Comparison of ENCODE assay signal across 1 cellular context in the genomic region with DNA sequence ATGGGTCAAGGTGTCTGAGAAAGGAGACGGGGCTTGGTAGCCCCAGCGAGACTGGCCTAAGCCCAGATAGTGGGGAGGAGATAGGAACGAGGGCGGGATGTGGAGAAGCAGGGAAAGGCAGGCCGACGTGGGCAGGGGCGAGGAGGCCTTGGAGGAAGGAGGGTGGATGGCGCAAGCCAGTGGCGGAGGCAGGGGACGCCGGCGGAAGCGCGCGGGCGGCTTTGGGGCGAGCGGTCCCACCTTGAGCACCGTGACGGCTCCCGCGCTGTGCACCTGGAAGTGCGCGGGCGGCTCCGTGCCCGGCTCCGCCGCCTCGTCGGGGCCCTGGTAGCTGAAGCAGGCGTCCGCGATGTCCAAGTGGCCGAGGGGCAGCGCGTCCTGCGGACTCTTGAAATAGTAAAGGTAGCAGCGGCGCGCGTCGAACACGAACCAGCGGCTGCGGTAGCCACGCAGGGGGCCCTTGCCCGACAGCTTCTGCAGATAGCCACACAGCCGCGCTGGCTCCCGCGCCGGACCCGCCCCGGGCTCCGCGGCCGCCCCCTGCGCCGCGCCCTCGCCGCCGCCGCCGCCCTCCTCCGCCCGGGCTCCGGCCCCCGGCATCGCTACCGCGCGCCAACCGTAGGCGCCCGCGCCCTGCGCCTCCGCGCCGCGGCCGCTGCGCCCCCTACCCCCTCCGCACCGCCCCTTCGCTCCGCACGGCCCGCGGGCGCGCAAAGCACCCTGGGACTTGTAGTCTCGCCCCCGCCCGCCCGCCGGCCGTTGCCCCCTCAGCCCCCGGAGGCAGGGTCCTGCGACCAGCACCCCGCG.
A peak's percentile ranks its signal among the peaks of the same experiment; 100 is the strongest.
TF ChIP-seq lines count a peak whose summit lies in the region.

Gene TBC1D2B, minus strand, starts transcription at position 659 of the 807 bp plus-strand sequence. Its CDS starts 59 bp downstream, at position 600.

TF ChIP-seq in HepG2, 621 proteins besides CTCF, POLR2A, EP300 and RAD21 (continued from another document and continues in another):
- TF ChIP-seq, protein P1, sequence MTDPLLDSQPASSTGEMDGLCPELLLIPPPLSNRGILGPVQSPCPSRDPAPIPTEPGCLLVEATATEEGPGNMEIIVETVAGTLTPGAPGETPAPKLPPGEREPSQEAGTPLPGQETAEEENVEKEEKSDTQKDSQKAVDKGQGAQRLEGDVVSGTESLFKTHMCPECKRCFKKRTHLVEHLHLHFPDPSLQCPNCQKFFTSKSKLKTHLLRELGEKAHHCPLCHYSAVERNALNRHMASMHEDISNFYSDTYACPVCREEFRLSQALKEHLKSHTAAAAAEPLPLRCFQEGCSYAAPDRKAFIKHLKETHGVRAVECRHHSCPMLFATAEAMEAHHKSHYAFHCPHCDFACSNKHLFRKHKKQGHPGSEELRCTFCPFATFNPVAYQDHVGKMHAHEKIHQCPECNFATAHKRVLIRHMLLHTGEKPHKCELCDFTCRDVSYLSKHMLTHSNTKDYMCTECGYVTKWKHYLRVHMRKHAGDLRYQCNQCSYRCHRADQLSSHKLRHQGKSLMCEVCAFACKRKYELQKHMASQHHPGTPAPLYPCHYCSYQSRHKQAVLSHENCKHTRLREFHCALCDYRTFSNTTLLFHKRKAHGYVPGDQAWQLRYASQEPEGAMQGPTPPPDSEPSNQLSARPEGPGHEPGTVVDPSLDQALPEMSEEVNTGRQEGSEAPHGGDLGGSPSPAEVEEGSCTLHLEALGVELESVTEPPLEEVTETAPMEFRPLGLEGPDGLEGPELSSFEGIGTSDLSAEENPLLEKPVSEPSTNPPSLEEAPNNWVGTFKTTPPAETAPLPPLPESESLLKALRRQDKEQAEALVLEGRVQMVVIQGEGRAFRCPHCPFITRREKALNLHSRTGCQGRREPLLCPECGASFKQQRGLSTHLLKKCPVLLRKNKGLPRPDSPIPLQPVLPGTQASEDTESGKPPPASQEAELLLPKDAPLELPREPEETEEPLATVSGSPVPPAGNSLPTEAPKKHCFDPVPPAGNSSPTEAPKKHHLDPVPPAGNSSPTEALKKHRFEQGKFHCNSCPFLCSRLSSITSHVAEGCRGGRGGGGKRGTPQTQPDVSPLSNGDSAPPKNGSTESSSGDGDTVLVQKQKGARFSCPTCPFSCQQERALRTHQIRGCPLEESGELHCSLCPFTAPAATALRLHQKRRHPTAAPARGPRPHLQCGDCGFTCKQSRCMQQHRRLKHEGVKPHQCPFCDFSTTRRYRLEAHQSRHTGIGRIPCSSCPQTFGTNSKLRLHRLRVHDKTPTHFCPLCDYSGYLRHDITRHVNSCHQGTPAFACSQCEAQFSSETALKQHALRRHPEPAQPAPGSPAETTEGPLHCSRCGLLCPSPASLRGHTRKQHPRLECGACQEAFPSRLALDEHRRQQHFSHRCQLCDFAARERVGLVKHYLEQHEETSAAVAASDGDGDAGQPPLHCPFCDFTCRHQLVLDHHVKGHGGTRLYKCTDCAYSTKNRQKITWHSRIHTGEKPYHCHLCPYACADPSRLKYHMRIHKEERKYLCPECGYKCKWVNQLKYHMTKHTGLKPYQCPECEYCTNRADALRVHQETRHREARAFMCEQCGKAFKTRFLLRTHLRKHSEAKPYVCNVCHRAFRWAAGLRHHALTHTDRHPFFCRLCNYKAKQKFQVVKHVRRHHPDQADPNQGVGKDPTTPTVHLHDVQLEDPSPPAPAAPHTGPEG (CRISPR knock-in tag; IDR thresholded peaks at IDR 0.05) = peak; percentile 82; the same call in 1 of the 2 replicates
- TF ChIP-seq ZNF407 (CRISPR knock-in tag; IDR thresholded peaks at IDR 0.05; ENCODE audit: not compliant biosample characterization) (no peak), NFKB2 (CRISPR knock-in tag; IDR thresholded peaks at IDR 0.05; ENCODE audit: borderline replicate concordance) (peak; percentile 46; the same call in 1 of the 2 replicates), HMGXB3 (CRISPR knock-in tag; IDR thresholded peaks at IDR 0.05; ENCODE audit: borderline replicate concordance) (no peak), ZUFSP (CRISPR knock-in tag; IDR thresholded peaks at IDR 0.05; ENCODE audit: borderline replicate concordance) (no peak), PHF5A (CRISPR knock-in tag; IDR thresholded peaks at IDR 0.05; ENCODE audit: low read depth, unreplicated experiment) (no peak), PAX8 (CRISPR knock-in tag; IDR thresholded peaks at IDR 0.05; ENCODE audit: borderline replicate concordance) (no peak), HES4 (CRISPR knock-in tag; IDR thresholded peaks at IDR 0.05; ENCODE audit: borderline replicate concordance) (no peak; the same call in 1 of the 2 replicates), CCDC6 (CRISPR knock-in tag; IDR thresholded peaks at IDR 0.05) (no peak), ZNF674 (CRISPR knock-in tag; IDR thresholded peaks at IDR 0.05; ENCODE audit: low read depth) (no peak)
- TF ChIP-seq, protein P2, sequence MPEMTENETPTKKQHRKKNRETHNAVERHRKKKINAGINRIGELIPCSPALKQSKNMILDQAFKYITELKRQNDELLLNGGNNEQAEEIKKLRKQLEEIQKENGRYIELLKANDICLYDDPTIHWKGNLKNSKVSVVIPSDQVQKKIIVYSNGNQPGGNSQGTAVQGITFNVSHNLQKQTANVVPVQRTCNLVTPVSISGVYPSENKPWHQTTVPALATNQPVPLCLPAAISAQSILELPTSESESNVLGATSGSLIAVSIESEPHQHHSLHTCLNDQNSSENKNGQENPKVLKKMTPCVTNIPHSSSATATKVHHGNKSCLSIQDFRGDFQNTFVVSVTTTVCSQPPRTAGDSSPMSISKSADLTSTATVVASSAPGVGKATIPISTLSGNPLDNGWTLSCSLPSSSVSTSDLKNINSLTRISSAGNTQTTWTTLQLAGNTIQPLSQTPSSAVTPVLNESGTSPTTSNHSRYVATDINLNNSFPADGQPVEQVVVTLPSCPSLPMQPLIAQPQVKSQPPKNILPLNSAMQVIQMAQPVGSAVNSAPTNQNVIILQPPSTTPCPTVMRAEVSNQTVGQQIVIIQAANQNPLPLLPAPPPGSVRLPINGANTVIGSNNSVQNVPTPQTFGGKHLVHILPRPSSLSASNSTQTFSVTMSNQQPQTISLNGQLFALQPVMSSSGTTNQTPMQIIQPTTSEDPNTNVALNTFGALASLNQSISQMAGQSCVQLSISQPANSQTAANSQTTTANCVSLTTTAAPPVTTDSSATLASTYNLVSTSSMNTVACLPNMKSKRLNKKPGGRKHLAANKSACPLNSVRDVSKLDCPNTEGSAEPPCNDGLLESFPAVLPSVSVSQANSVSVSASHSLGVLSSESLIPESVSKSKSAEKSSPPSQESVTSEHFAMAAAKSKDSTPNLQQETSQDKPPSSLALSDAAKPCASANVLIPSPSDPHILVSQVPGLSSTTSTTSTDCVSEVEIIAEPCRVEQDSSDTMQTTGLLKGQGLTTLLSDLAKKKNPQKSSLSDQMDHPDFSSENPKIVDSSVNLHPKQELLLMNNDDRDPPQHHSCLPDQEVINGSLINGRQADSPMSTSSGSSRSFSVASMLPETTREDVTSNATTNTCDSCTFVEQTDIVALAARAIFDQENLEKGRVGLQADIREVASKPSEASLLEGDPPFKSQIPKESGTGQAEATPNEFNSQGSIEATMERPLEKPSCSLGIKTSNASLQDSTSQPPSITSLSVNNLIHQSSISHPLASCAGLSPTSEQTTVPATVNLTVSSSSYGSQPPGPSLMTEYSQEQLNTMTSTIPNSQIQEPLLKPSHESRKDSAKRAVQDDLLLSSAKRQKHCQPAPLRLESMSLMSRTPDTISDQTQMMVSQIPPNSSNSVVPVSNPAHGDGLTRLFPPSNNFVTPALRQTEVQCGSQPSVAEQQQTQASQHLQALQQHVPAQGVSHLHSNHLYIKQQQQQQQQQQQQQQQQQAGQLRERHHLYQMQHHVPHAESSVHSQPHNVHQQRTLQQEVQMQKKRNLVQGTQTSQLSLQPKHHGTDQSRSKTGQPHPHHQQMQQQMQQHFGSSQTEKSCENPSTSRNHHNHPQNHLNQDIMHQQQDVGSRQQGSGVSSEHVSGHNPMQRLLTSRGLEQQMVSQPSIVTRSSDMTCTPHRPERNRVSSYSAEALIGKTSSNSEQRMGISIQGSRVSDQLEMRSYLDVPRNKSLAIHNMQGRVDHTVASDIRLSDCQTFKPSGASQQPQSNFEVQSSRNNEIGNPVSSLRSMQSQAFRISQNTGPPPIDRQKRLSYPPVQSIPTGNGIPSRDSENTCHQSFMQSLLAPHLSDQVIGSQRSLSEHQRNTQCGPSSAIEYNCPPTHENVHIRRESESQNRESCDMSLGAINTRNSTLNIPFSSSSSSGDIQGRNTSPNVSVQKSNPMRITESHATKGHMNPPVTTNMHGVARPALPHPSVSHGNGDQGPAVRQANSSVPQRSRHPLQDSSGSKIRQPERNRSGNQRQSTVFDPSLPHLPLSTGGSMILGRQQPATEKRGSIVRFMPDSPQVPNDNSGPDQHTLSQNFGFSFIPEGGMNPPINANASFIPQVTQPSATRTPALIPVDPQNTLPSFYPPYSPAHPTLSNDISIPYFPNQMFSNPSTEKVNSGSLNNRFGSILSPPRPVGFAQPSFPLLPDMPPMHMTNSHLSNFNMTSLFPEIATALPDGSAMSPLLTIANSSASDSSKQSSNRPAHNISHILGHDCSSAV (CRISPR knock-in tag; IDR thresholded peaks at IDR 0.05; ENCODE audit: borderline replicate concordance) = no peak
